Comparison of ENCODE assay signal across 10 cellular contexts in the genomic region with DNA sequence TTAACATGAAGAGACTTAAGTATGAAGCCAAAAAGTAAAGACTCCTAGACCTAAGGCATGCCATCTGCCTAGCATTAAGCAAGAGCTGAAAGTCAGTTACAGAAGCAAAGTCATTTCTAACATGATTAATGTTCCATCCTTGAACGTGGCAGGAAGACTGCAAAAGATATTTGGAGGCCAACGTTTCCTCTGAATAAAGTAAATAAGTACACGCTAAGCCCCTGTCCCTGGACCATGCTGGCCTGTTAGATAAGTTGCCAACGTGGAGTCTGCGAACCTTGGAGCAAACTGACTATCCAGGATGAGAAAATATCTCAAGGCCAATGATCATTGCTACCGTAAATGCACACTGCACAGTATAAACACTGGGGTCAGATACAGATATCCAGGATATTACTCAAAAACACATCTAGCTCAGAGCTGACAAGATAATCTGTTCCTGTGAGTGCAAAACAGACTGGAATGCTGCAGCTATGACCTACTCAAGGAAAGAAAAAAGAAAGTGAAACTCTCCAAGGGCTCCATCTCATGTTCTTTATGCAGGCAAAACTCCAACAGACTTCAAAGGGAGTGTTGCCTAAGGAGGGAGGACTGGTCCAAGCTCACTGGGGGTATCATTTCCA.
DNase-seq lines count a peak whose midpoint lies in the region; ATAC-seq and TF ChIP-seq lines count a peak whose summit lies in the region.
"Had no signal": no experiment of that assay in that cellular context is flagged by ENCODE, and none has a peak within 500 bp of the region (broad histone marks: within the 10 kb centered on the region; RNA-seq: fewer than 3 reads in every experiment).

No MANE protein-coding gene starts in this region.

- TF ChIP-seq CTCF in DND-41 (IDR thresholded peaks at IDR 0.05; ENCODE audit: borderline replicate concordance, extremely low read depth, low read length, poor library complexity, severe bottlenecking) = no peak
- no peak for TF ChIP-seq CTCF in fibroblast of villous mesenchyme (IDR thresholded peaks at IDR 0.05; ENCODE audit: insufficient read depth, low read depth, low read length)
- TF ChIP-seq CTCF in ovary (IDR thresholded peaks at IDR 0.05) = no peak

- H3K4me3 ChIP-seq in DND-41 (ENCODE audit: low read depth in 1 of 2, low read length in 2 of 2) (no peak overlapping the region), fibroblast of villous mesenchyme (ENCODE audit: low read depth, low read length) (peak overlapping the region; percentile 23), ovary (peak overlapping the region; percentile 23), SJCRH30 (no peak overlapping the region)

- H3K27ac ChIP-seq in DND-41 (ENCODE audit: low read length) (no peak overlapping the region), ovary (peak overlapping the region in 1 of 2 donors; percentile 19), SJCRH30 (no peak overlapping the region)

- TF ChIP-seq POLR2A in ovary (IDR thresholded peaks at IDR 0.05) = no peak

- H3K9me3 ChIP-seq in DND-41 (ENCODE audit: insufficient read depth, low read length, severe bottlenecking) = peaks cover 2% of the 10 kb centered on the region
- H3K9me3 ChIP-seq in ovary = no peaks in the 10 kb centered on the region
- no peaks in the 10 kb centered on the region for H3K9me3 ChIP-seq in SJCRH30 (replicated peaks)

- H3K79me2 ChIP-seq in DND-41 (ENCODE audit: insufficient read depth, low read length) = no peaks in the 10 kb centered on the region

- H3K27me3 ChIP-seq in DND-41 (ENCODE audit: insufficient read depth, low read length, poor library complexity) = no peaks in the 10 kb centered on the region
- no peaks in the 10 kb centered on the region for H3K27me3 ChIP-seq in ovary
- no peaks in the 10 kb centered on the region for H3K27me3 ChIP-seq in SJCRH30

- H3K4me1 ChIP-seq in DND-41 (ENCODE audit: insufficient read depth, low read length) (peaks cover 6% of the 10 kb centered on the region; the same call in 1 of the 2 replicates), ovary (ENCODE audit: insufficient read depth) (peaks cover 4% of the 10 kb centered on the region), SJCRH30 (peaks cover 17% of the 10 kb centered on the region)

- TF ChIP-seq EP300 in ovary (IDR thresholded peaks at IDR 0.05) = no peak

- H3K36me3 ChIP-seq in DND-41 (ENCODE audit: insufficient read depth, low read length) (no peaks in the 10 kb centered on the region), ovary (no peaks in the 10 kb centered on the region), SJCRH30 (no peaks in the 10 kb centered on the region)

- H4K20me1 ChIP-seq in DND-41 (ENCODE audit: insufficient read depth, low read length) = no peaks in the 10 kb centered on the region

- no peak overlapping the region for H3K4me2 ChIP-seq in DND-41 (ENCODE audit: insufficient read depth, low read length)

- H2AFZ ChIP-seq in DND-41 (ENCODE audit: low read depth, low read length) = peak overlapping the region; percentile 14

- intact Hi-C loops in ovary (cut with DNase I) = no loop called here

- no peak overlapping the region for H3K9ac ChIP-seq in DND-41 (ENCODE audit: low read depth, low read length)

- peak; percentile 49; the same call in 2 of the 3 replicates for ATAC-seq in DND-41 (ENCODE audit: insufficient read depth, low read depth)

- DNase-seq in DND-41 (no peak), OCI-M1 (lab: John Stamatoyannopoulos, UW) (peak; percentile 87), fibroblast of villous mesenchyme (ENCODE audit: low read depth) (peak; percentile 97), ovary (peak; percentile 13 to 51 (median 26)), SJCRH30 (no peak), mesenteric fat pad (ENCODE audit: low spot score) (no peak), DMS79 treated with DMSO at 0.1 percent for 48 hours (lab: John Stamatoyannopoulos, UW) (no peak)
- no peak for DNase-seq in central memory CD4-positive, alpha-beta T cell
- DNase-seq: COR-L47, erythroblast had no signal

- WGBS in ovary, 3 donors = 1 to 2% (median 2%) methylated on average over 6 of the region's 6 CpGs

Comparison
In these comparisons a context has a peak if more than half of its experiments do, and no peak if none do; other contexts are left out.
1. DNase-seq: peak in OCI-M1 (single experiment), fibroblast of villous mesenchyme (single experiment) and ovary (5 of 5); none in DND-41 (single experiment), SJCRH30 (0 of 2), mesenteric fat pad (single experiment), central memory CD4-positive, alpha-beta T cell (single experiment) and DMS79 treated with DMSO at 0.1 percent for 48 hours (single experiment).
2. H3K4me3 ChIP-seq: peak in fibroblast of villous mesenchyme (single experiment) and ovary (single experiment); none in DND-41 (0 of 2) and SJCRH30 (single experiment).